Comparison of ENCODE assay signal across 1 cellular context in the genomic region with DNA sequence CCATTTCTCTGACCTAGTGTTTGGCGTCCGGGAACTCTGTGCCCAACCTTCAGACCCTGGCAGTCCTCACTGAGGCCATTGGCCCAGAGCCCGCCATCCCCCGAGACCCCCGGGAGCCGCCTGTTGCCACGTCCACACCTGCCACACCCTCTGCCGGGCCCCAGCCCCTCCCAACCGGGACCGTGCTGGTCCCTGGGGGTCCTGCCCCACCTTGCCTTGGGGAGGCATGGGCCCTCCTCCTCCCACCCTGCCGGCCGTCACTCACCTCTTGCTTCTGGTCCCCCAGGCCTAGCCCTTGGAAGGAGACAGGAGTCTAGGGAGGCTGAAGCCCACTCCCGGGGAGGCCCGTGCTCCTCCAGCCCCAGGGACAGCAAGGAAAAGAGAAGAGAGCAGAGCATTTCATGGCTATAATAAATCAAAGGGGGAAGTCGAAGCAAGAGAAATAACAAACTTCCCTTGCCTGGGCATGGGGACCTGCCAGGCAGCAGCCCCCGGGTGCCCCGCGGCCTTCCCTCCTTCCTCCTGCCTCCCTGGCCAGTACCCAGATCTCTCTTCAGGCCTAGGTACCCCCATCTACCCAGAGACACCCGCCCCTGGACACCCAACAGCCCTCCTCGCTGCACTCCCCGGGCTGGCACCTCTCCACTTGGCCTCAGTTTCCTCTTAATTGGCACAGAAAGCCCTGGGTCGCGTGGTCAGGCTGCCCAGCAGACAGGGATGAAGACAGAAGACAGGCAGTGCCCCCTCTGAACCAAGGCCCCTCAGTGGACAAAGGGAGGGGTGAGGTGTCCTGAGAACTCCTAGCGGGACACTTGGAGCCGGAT.
TF ChIP-seq lines count a peak whose summit lies in the region.

No MANE protein-coding gene starts in this region.

TF ChIP-seq in SK-N-SH treated with all-trans-retinoic acid at 6 μM for 48 hours, 23 proteins besides CTCF, POLR2A, EP300 and RAD21 (continued from another document):
- TF ChIP-seq, protein P1, sequence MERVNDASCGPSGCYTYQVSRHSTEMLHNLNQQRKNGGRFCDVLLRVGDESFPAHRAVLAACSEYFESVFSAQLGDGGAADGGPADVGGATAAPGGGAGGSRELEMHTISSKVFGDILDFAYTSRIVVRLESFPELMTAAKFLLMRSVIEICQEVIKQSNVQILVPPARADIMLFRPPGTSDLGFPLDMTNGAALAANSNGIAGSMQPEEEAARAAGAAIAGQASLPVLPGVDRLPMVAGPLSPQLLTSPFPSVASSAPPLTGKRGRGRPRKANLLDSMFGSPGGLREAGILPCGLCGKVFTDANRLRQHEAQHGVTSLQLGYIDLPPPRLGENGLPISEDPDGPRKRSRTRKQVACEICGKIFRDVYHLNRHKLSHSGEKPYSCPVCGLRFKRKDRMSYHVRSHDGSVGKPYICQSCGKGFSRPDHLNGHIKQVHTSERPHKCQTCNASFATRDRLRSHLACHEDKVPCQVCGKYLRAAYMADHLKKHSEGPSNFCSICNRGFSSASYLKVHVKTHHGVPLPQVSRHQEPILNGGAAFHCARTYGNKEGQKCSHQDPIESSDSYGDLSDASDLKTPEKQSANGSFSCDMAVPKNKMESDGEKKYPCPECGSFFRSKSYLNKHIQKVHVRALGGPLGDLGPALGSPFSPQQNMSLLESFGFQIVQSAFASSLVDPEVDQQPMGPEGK (CRISPR knock-in tag; IDR thresholded peaks at IDR 0.05; ENCODE audit: borderline replicate concordance): no peak
- TF ChIP-seq ZC3H10 (CRISPR knock-in tag; IDR thresholded peaks at IDR 0.05): no peak
- TF ChIP-seq, protein P2, sequence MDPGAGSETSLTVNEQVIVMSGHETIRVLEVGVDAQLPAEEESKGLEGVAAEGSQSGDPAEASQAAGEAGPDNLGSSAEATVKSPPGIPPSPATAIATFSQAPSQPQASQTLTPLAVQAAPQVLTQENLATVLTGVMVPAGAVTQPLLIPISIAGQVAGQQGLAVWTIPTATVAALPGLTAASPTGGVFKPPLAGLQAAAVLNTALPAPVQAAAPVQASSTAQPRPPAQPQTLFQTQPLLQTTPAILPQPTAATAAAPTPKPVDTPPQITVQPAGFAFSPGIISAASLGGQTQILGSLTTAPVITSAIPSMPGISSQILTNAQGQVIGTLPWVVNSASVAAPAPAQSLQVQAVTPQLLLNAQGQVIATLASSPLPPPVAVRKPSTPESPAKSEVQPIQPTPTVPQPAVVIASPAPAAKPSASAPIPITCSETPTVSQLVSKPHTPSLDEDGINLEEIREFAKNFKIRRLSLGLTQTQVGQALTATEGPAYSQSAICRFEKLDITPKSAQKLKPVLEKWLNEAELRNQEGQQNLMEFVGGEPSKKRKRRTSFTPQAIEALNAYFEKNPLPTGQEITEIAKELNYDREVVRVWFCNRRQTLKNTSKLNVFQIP (CRISPR knock-in tag; IDR thresholded peaks at IDR 0.05; ENCODE audit: borderline replicate concordance, low read depth): no peak
- TF ChIP-seq, protein P3, sequence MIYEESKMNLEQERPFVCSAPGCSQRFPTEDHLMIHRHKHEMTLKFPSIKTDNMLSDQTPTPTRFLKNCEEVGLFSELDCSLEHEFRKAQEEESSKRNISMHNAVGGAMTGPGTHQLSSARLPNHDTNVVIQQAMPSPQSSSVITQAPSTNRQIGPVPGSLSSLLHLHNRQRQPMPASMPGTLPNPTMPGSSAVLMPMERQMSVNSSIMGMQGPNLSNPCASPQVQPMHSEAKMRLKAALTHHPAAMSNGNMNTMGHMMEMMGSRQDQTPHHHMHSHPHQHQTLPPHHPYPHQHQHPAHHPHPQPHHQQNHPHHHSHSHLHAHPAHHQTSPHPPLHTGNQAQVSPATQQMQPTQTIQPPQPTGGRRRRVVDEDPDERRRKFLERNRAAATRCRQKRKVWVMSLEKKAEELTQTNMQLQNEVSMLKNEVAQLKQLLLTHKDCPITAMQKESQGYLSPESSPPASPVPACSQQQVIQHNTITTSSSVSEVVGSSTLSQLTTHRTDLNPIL (CRISPR knock-in tag; IDR thresholded peaks at IDR 0.05; ENCODE audit: low read depth): no peak
- TF ChIP-seq BACH2 (CRISPR knock-in tag; IDR thresholded peaks at IDR 0.05; ENCODE audit: borderline replicate concordance): no peak
- TF ChIP-seq ZFP30 (CRISPR knock-in tag; IDR thresholded peaks at IDR 0.05): no peak
- no peak for TF ChIP-seq SNAI2 (CRISPR knock-in tag; IDR thresholded peaks at IDR 0.05)
- no peak for TF ChIP-seq ZNF70 (CRISPR knock-in tag; IDR thresholded peaks at IDR 0.05)
TF ChIP-seq in SK-N-SH treated with all-trans-retinoic acid at 6 μM for 48 hours: peak in this region for 0.
